Comparison of ENCODE assay signal across 18 cellular contexts in the genomic region with DNA sequence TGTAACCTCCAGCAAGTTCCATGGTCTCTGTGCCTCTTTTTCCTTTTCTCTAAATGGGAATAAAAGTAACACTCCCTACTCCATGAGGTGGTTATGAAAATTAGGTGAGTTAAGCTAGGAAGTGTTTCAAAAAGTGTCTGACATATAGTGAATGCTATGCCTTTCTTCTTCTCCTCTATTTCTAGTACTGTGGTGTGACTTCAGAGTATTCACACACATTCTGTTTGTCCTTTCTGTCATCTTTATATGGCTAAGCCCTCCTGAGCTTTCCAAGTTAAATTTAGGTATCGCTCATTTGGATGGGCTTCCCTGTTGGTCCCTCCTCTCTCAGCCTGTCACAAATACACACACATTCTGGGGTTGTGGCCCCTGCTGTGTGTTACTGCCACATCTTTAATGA.
A peak's percentile ranks its signal among the peaks of the same experiment; 100 is the strongest.
DNase-seq lines count a peak whose midpoint lies in the region; ATAC-seq and TF ChIP-seq lines count a peak whose summit lies in the region.
"Had no signal": no experiment of that assay in that cellular context is flagged by ENCODE, and none has a peak within 500 bp of the region (broad histone marks: within the 10 kb centered on the region; RNA-seq: fewer than 3 reads in every experiment).

No MANE protein-coding gene starts in this region.

- H3K36me3 Mint-ChIP-seq in stimulated activated naive CD8-positive, alpha-beta T cell treated with anti-CD3 and anti-CD28 coated beads, Interleukin-15, Interleukin-2, amounts not matched to agents 100 ng/mL and 50 ng/mL, for 24 hours (ENCODE audit: low read depth) = peaks cover 47% of the 10 kb centered on the region

- no peaks in the 10 kb centered on the region for H3K4me1 ChIP-seq in left lung

- no peaks in the 10 kb centered on the region for H3K27me3 ChIP-seq in left lung

- peaks cover 11% of the 10 kb centered on the region for H3K36me3 ChIP-seq in KOPT-K1 (ENCODE audit: insufficient read depth, low read length)
- H3K36me3 ChIP-seq in left lung = peaks cover 0 to 23% of the 10 kb centered on the region in 2 donors

- DNase-seq in stimulated activated naive CD8-positive, alpha-beta T cell treated with anti-CD3 and anti-CD28 coated beads, Interleukin-15, amount 100 ng/mL, for 72 hours = no peak
- DNase-seq in myocyte (ENCODE audit: low read depth) = peak; percentile 13
- DNase-seq in NCI-H2081 treated with DMSO at 0.1 percent for 48 hours (lab: John Stamatoyannopoulos, UW) = no peak
- no peak for DNase-seq in GM13977 (ENCODE audit: low spot score)
- DNase-seq in left lung = no peak
- DNase-seq: DMS 273 treated with DMSO at 0.1 percent for 48 hours, GF-D8, GOT3, KBM-7, NCI-H1048, NCI-H1436 treated with DMSO at 0.1 percent for 48 hours, NCI-H2029 treated with DMSO at 0.1 percent for 48 hours, NCI-H748 treated with DMSO at 0.1 percent for 48 hours, RPMI8226, SIG-M5 had no signal

- H3K4me3 ChIP-seq in left lung = no peak overlapping the region

- no peak for ATAC-seq in stimulated activated naive CD8-positive, alpha-beta T cell treated with anti-CD3 and anti-CD28 coated beads, Interleukin-15, amount 100 ng/mL, for 72 hours
- ATAC-seq in left lung = no peak

- peaks cover 58% of the 10 kb centered on the region for H3K4me1 Mint-ChIP-seq in stimulated activated naive CD8-positive, alpha-beta T cell treated with anti-CD3 and anti-CD28 coated beads, Interleukin-15, Interleukin-2, amounts not matched to agents 100 ng/mL and 50 ng/mL, for 24 hours (ENCODE audit: low read depth)
- peaks cover 37% of the 10 kb centered on the region for H3K4me1 Mint-ChIP-seq in stimulated activated naive CD8-positive, alpha-beta T cell treated with anti-CD3 and anti-CD28 coated beads, Interleukin-15, amount 100 ng/mL, for 72 hours

- H3K9me3 ChIP-seq in KOPT-K1 (ENCODE audit: insufficient read depth, low read length, poor library complexity, severe bottlenecking) (no peaks in the 10 kb centered on the region), left lung (no peaks in the 10 kb centered on the region)

- intact Hi-C loops in left lung (cut with DNase I) = no loop called here

- TF ChIP-seq CTCF in GM13977 (IDR thresholded peaks at IDR 0.05; ENCODE audit: extremely low read depth, insufficient read depth, missing control alignments) = no peak
- TF ChIP-seq CTCF in left lung (IDR thresholded peaks at IDR 0.05) = no peak

- H3K27ac ChIP-seq in KOPT-K1 (ENCODE audit: low read depth, low read length, poor library complexity, severe bottlenecking) (peak overlapping the region; percentile 99), left lung (no peak overlapping the region)

- no peaks in the 10 kb centered on the region for H3K9me3 Mint-ChIP-seq in stimulated activated naive CD8-positive, alpha-beta T cell treated with anti-CD3 and anti-CD28 coated beads, Interleukin-15, Interleukin-2, amounts not matched to agents 100 ng/mL and 50 ng/mL, for 24 hours
- H3K9me3 Mint-ChIP-seq in stimulated activated naive CD8-positive, alpha-beta T cell treated with anti-CD3 and anti-CD28 coated beads, Interleukin-15, amount 100 ng/mL, for 72 hours = peaks cover 0 to 4% of the 10 kb centered on the region in 2 donors

- in situ Hi-C loops in GM13977 (cut with MboI; ENCODE audit: low pct_unique_long_range_greater_than_20kb, low sequenced_read_pairs, unreplicated experiment) = no loop called here

- H3K27me3 Mint-ChIP-seq in stimulated activated naive CD8-positive, alpha-beta T cell treated with anti-CD3 and anti-CD28 coated beads, Interleukin-15, Interleukin-2, amounts not matched to agents 100 ng/mL and 50 ng/mL, for 24 hours = no peaks in the 10 kb centered on the region
- H3K27me3 Mint-ChIP-seq in stimulated activated naive CD8-positive, alpha-beta T cell treated with anti-CD3 and anti-CD28 coated beads, Interleukin-15, amount 100 ng/mL, for 72 hours = no peaks in the 10 kb centered on the region
- H3K27me3 Mint-ChIP-seq: B cell had no signal

- no peak overlapping the region for H3K4me3 Mint-ChIP-seq in stimulated activated naive CD8-positive, alpha-beta T cell treated with anti-CD3 and anti-CD28 coated beads, Interleukin-15, Interleukin-2, amounts not matched to agents 100 ng/mL and 50 ng/mL, for 24 hours
- H3K4me3 Mint-ChIP-seq in stimulated activated naive CD8-positive, alpha-beta T cell treated with anti-CD3 and anti-CD28 coated beads, Interleukin-15, amount 100 ng/mL, for 72 hours = no peak overlapping the region
- H3K4me3 Mint-ChIP-seq: B cell had no signal

- peak overlapping the region; percentile 59 for H3K27ac Mint-ChIP-seq in stimulated activated naive CD8-positive, alpha-beta T cell treated with anti-CD3 and anti-CD28 coated beads, Interleukin-15, Interleukin-2, amounts not matched to agents 100 ng/mL and 50 ng/mL, for 24 hours
- peak overlapping the region in 1 of 2 donors; percentile 9 for H3K27ac Mint-ChIP-seq in stimulated activated naive CD8-positive, alpha-beta T cell treated with anti-CD3 and anti-CD28 coated beads, Interleukin-15, amount 100 ng/mL, for 72 hours
- H3K27ac Mint-ChIP-seq: B cell had no signal
